24 cellular contexts compared by ENCODE assay signal in genomic region chr3:129434140-129434539, GRCh38. TPM values are rescaled to one million over a fixed set of nuclear protein-coding genes. Genes with fewer than 3 reads are reported as not detected.
"Had no signal": no experiment of that assay in that cellular context is flagged by ENCODE, and none has a peak within 500 bp of the region (broad histone marks: within the 10 kb centered on the region; RNA-seq: fewer than 3 reads in every experiment).

No MANE protein-coding gene starts in this region.

- H2AFZ ChIP-seq: parathyroid adenoma had no signal

- H3K9me3 Mint-ChIP-seq: activated CD4-positive, alpha-beta memory T cell treated with anti-CD3 and anti-CD28 coated beads for 36 hours; activated naive CD8-positive, alpha-beta T cell treated with anti-CD3 and anti-CD28 coated beads for 36 hours; central memory CD8-positive, alpha-beta T cell; stimulated activated effector memory CD8-positive, alpha-beta T cell treated with anti-CD3 and anti-CD28 coated beads, Interleukin-12 subunit alpha, Interleukin-12 subunit beta, amount 100 ng/mL, for 72 hours had no signal

- H3K27ac ChIP-seq: colonic mucosa, esophagus squamous epithelium, gastrocnemius medialis, parathyroid adenoma, suprapubic skin, tibial nerve had no signal

- DNase-seq: activated CD4-positive, alpha-beta memory T cell treated with anti-CD3 and anti-CD28 coated beads for 36 hours; activated CD4-positive, alpha-beta T cell treated with anti-CD3 and anti-CD28 coated beads for 48 hours; activated CD4-positive, CD25-positive, alpha-beta regulatory T cell; activated naive CD8-positive, alpha-beta T cell treated with anti-CD3 and anti-CD28 coated beads for 36 hours; colonic mucosa; dorsolateral prefrontal cortex; esophagus squamous epithelium; gastrocnemius medialis; hypothalamus; left ventricle myocardium superior; mucosa of descending colon; nucleus accumbens; right cardiac atrium; stimulated activated CD4-positive, alpha-beta T cell treated with anti-CD3 and anti-CD28 coated beads, Interleukin-2, amount 100 ng/mL, for 24 hours; stomach; T1000 had no signal

- H3K36me3 ChIP-seq: colonic mucosa had no signal

- H3K27ac Mint-ChIP-seq: activated naive CD8-positive, alpha-beta T cell treated with anti-CD3 and anti-CD28 coated beads for 36 hours; stimulated activated effector memory CD8-positive, alpha-beta T cell treated with anti-CD3 and anti-CD28 coated beads, Interleukin-12 subunit alpha, Interleukin-12 subunit beta, amount 100 ng/mL, for 72 hours had no signal

- H3K9me3 ChIP-seq: colonic mucosa, esophagus squamous epithelium, gastrocnemius medialis, mucosa of descending colon, stomach, suprapubic skin, tibial nerve had no signal

- H3K4me3 Mint-ChIP-seq: activated CD4-positive, alpha-beta memory T cell treated with anti-CD3 and anti-CD28 coated beads for 36 hours; activated naive CD8-positive, alpha-beta T cell treated with anti-CD3 and anti-CD28 coated beads for 36 hours; central memory CD8-positive, alpha-beta T cell; stimulated activated effector memory CD8-positive, alpha-beta T cell treated with anti-CD3 and anti-CD28 coated beads, Interleukin-12 subunit alpha, Interleukin-12 subunit beta, amount 100 ng/mL, for 72 hours had no signal

- H3K9ac ChIP-seq: parathyroid adenoma had no signal

- H3K79me2 ChIP-seq: parathyroid adenoma had no signal

- H3K4me3 ChIP-seq: colonic mucosa, esophagus squamous epithelium, gastrocnemius medialis, mucosa of descending colon, stomach, suprapubic skin, tibial nerve had no signal

- H3K27me3 Mint-ChIP-seq: activated CD4-positive, alpha-beta memory T cell treated with anti-CD3 and anti-CD28 coated beads for 36 hours; activated naive CD8-positive, alpha-beta T cell treated with anti-CD3 and anti-CD28 coated beads for 36 hours; central memory CD8-positive, alpha-beta T cell had no signal

- H3K27me3 ChIP-seq: colonic mucosa, dorsolateral prefrontal cortex, esophagus squamous epithelium, gastrocnemius medialis, stomach, suprapubic skin, tibial nerve had no signal

- FAIRE-seq: astrocyte, urothelium cell line had no signal

- ATAC-seq: gastrocnemius medialis; left ventricle myocardium superior; right cardiac atrium; stimulated activated effector memory CD8-positive, alpha-beta T cell treated with anti-CD3 and anti-CD28 coated beads, Interleukin-12 subunit alpha, Interleukin-12 subunit beta, amount 100 ng/mL, for 72 hours had no signal

- H3K4me1 ChIP-seq: colonic mucosa had no signal

RNA-seq across cellular contexts. Expression of gene EFCAB12, which starts 5.7 kb away (rescaled TPM):
- total RNA-seq: gastrocnemius medialis, left ventricle myocardium superior, skeletal muscle tissue had no signal
